Comparison of ENCODE assay signal across 37 cellular contexts in the genomic region with DNA sequence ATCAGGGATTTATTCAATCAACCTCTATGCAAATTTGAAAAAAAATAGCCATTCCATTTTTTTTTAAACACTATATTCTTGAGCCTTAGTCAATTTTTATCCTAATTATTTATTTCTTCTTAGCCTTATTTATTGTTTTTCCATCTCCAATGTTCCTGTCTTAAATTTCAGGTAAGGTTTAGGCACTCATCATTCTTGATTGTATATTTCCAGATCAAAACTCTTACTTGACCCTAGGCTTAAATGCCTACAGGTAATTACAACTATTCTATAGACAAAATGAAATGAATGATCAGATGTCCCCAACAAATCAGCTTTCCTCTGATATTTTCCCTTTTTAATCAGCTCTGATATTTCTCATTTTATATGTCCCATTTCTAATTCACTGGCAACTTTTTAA.
"Had no signal": no experiment of that assay in that cellular context is flagged by ENCODE, and none has a peak within 500 bp of the region (broad histone marks: within the 10 kb centered on the region; RNA-seq: fewer than 3 reads in every experiment).

No MANE protein-coding gene starts in this region.

- H3K4me1 ChIP-seq: adrenal gland, ascending aorta, body of pancreas, breast epithelium had no signal

- ATAC-seq: activated naive CD4-positive, alpha-beta T cell treated with anti-CD3 and anti-CD28 coated beads, Interleukin-2, amount 50 U/mL, for 72 hours; activated naive CD8-positive, alpha-beta T cell treated with anti-CD3 and anti-CD28 coated beads, Interleukin-2, amount 50 U/mL, for 24 hours; activated T-cell treated with anti-CD3 and anti-CD28 coated beads, Interleukin-2, amount 50 U/mL, for 4 hours; activated T-cell treated with anti-CD3 and anti-CD28 coated beads, Interleukin-2, amount 50 U/mL, for 72 hours; activated T-helper 17 cell treated with anti-CD3 and anti-CD28 coated beads, Interleukin-2, amount 50 U/mL, for 72 hours; body of pancreas had no signal

- H3K36me3 Mint-ChIP-seq: activated naive CD4-positive, alpha-beta T cell treated with anti-CD3 and anti-CD28 coated beads, Interleukin-2, amount 10 ng/mL, durations not matched to agents 7 days and 5 days; activated naive CD4-positive, alpha-beta T cell treated with anti-CD3 and anti-CD28 coated beads, Interleukin-2, amount 50 U/mL, for 24 hours; activated naive CD4-positive, alpha-beta T cell treated with anti-CD3 and anti-CD28 coated beads, Interleukin-2, amount 50 U/mL, for 72 hours; activated naive CD8-positive, alpha-beta T cell; activated naive CD8-positive, alpha-beta T cell treated with anti-CD3 and anti-CD28 coated beads for 36 hours; activated naive CD8-positive, alpha-beta T cell treated with anti-CD3 and anti-CD28 coated beads, Interleukin-2, amount 10 ng/mL, durations not matched to agents 7 days and 5 days; brain had no signal

- H3K27ac Mint-ChIP-seq: activated naive CD4-positive, alpha-beta T cell treated with anti-CD3 and anti-CD28 coated beads for 36 hours; activated naive CD4-positive, alpha-beta T cell treated with anti-CD3 and anti-CD28 coated beads, Interleukin-2, amount 10 ng/mL, durations not matched to agents 7 days and 5 days; activated naive CD4-positive, alpha-beta T cell treated with anti-CD3 and anti-CD28 coated beads, Interleukin-2, amount 50 U/mL, for 24 hours; activated naive CD4-positive, alpha-beta T cell treated with anti-CD3 and anti-CD28 coated beads, Interleukin-2, amount 50 U/mL, for 72 hours; activated naive CD8-positive, alpha-beta T cell; activated naive CD8-positive, alpha-beta T cell treated with anti-CD3 and anti-CD28 coated beads for 36 hours; activated naive CD8-positive, alpha-beta T cell treated with anti-CD3 and anti-CD28 coated beads, Interleukin-2, amount 10 ng/mL, durations not matched to agents 7 days and 5 days; activated naive CD8-positive, alpha-beta T cell treated with anti-CD3 and anti-CD28 coated beads, Interleukin-2, amount 50 U/mL, for 24 hours; activated T-cell treated with anti-CD3 and anti-CD28 coated beads, Interleukin-2, amount 50 U/mL, for 24 hours; activated T-cell treated with anti-CD3 and anti-CD28 coated beads, Interleukin-2, amount 50 U/mL, for 72 hours; activated T-helper 1 cell treated with anti-CD3 and anti-CD28 coated beads, Interleukin-12 subunit alpha, Interleukin-12 subunit beta, Interleukin-2, Interleukin-4 antibody, amounts not matched to agents 30 ng/mL and 10 ng/mL and 1 ng/mL, durations not matched to agents 14 hours and 24 hours and 36 hours; activated T-helper 17 cell treated with anti-CD3 and anti-CD28 coated beads, Interleukin-2, amount 50 U/mL, for 72 hours; activated T-helper 2 cell treated with anti-CD3 and anti-CD28 coated beads, Interferon-gamma antibody, Interleukin-2, Interleukin-4, amounts not matched to agents 10 μg/mL and 5 μg/mL and 100 μg/mL, durations not matched to agents 14 hours and 24 hours and 36 hours; brain had no signal

- H3K27me3 Mint-ChIP-seq: activated naive CD4-positive, alpha-beta T cell treated with anti-CD3 and anti-CD28 coated beads, Interleukin-2, amount 10 ng/mL, durations not matched to agents 7 days and 5 days; activated naive CD4-positive, alpha-beta T cell treated with anti-CD3 and anti-CD28 coated beads, Interleukin-2, amount 50 U/mL, for 24 hours; activated naive CD8-positive, alpha-beta T cell; activated naive CD8-positive, alpha-beta T cell treated with anti-CD3 and anti-CD28 coated beads for 36 hours; activated naive CD8-positive, alpha-beta T cell treated with anti-CD3 and anti-CD28 coated beads, Interleukin-2, amount 10 ng/mL, durations not matched to agents 7 days and 5 days; activated naive CD8-positive, alpha-beta T cell treated with anti-CD3 and anti-CD28 coated beads, Interleukin-2, amount 50 U/mL, for 24 hours; activated T-cell treated with anti-CD3 and anti-CD28 coated beads, Interleukin-2, amount 50 U/mL, for 24 hours; activated T-helper 17 cell treated with anti-CD3 and anti-CD28 coated beads, Interleukin-2, amount 50 U/mL, for 72 hours; central memory CD8-positive, alpha-beta T cell had no signal

- H3K9me3 Mint-ChIP-seq: activated naive CD4-positive, alpha-beta T cell treated with anti-CD3 and anti-CD28 coated beads for 36 hours; activated naive CD4-positive, alpha-beta T cell treated with anti-CD3 and anti-CD28 coated beads, Interleukin-2, amount 10 ng/mL, durations not matched to agents 7 days and 5 days; activated naive CD8-positive, alpha-beta T cell treated with anti-CD3 and anti-CD28 coated beads for 36 hours; activated T-helper 1 cell treated with anti-CD3 and anti-CD28 coated beads, Interleukin-12 subunit alpha, Interleukin-12 subunit beta, Interleukin-2, Interleukin-4 antibody, amounts not matched to agents 30 ng/mL and 10 ng/mL and 1 ng/mL, durations not matched to agents 14 hours and 24 hours and 36 hours; activated T-helper 2 cell treated with anti-CD3 and anti-CD28 coated beads, Interferon-gamma antibody, Interleukin-2, Interleukin-4, amounts not matched to agents 10 μg/mL and 5 μg/mL and 100 μg/mL, durations not matched to agents 14 hours and 24 hours and 36 hours had no signal

- H3K4me3 ChIP-seq: adrenal gland, ascending aorta, body of pancreas, breast epithelium, cardiac muscle cell had no signal

- H3K27ac ChIP-seq: adrenal gland, ascending aorta, body of pancreas, brain microvascular endothelial cell, breast epithelium, cardiac muscle cell had no signal

- H3K27me3 ChIP-seq: adrenal gland, ascending aorta, brain microvascular endothelial cell, breast epithelium, cardiac muscle cell had no signal

- H3K4me3 Mint-ChIP-seq: activated naive CD4-positive, alpha-beta T cell treated with anti-CD3 and anti-CD28 coated beads for 36 hours; activated naive CD4-positive, alpha-beta T cell treated with anti-CD3 and anti-CD28 coated beads, Interleukin-2, amount 10 ng/mL, durations not matched to agents 7 days and 5 days; activated naive CD4-positive, alpha-beta T cell treated with anti-CD3 and anti-CD28 coated beads, Interleukin-2, amount 50 U/mL, for 24 hours; activated naive CD8-positive, alpha-beta T cell; activated naive CD8-positive, alpha-beta T cell treated with anti-CD3 and anti-CD28 coated beads for 36 hours; activated naive CD8-positive, alpha-beta T cell treated with anti-CD3 and anti-CD28 coated beads, Interleukin-2, amount 10 ng/mL, durations not matched to agents 7 days and 5 days; activated naive CD8-positive, alpha-beta T cell treated with anti-CD3 and anti-CD28 coated beads, Interleukin-2, amount 50 U/mL, for 24 hours; activated T-cell treated with anti-CD3 and anti-CD28 coated beads, Interleukin-2, amount 50 U/mL, for 24 hours; activated T-cell treated with anti-CD3 and anti-CD28 coated beads, Interleukin-2, amount 50 U/mL, for 4 hours; activated T-cell treated with anti-CD3 and anti-CD28 coated beads, Interleukin-2, amount 50 U/mL, for 72 hours; activated T-helper 1 cell treated with anti-CD3 and anti-CD28 coated beads, Interleukin-12 subunit alpha, Interleukin-12 subunit beta, Interleukin-2, Interleukin-4 antibody, amounts not matched to agents 30 ng/mL and 10 ng/mL and 1 ng/mL, durations not matched to agents 14 hours and 24 hours and 36 hours; activated T-helper 17 cell treated with anti-CD3 and anti-CD28 coated beads, Interleukin-2, amount 50 U/mL, for 72 hours; brain; central memory CD8-positive, alpha-beta T cell had no signal

- DNase-seq: activated effector memory CD4-positive, alpha-beta T cell treated with anti-CD3 and anti-CD28 coated beads, Interleukin-2, amount 50 U/mL, for 16 hours; activated effector memory CD4-positive, alpha-beta T cell treated with Interleukin-2 at 50 U/mL for 16 hours; activated gamma-delta T cell; activated gamma-delta T cell treated with Interleukin-2 at 50 U/mL for 16 hours; activated naive CD4-positive, alpha-beta T cell; activated naive CD4-positive, alpha-beta T cell treated with anti-CD3 and anti-CD28 coated beads for 36 hours; activated naive CD4-positive, alpha-beta T cell treated with anti-CD3 and anti-CD28 coated beads, Interleukin-2, amount 10 ng/mL, durations not matched to agents 7 days and 5 days; activated naive CD4-positive, alpha-beta T cell treated with anti-CD3 and anti-CD28 coated beads, Interleukin-2, amount 50 U/mL, for 16 hours; activated naive CD4-positive, alpha-beta T cell treated with Interleukin-2 at 50 U/mL for 16 hours; activated naive CD8-positive, alpha-beta T cell treated with anti-CD3 and anti-CD28 coated beads for 36 hours; activated naive CD8-positive, alpha-beta T cell treated with anti-CD3 and anti-CD28 coated beads, Interleukin-2, amount 10 ng/mL, durations not matched to agents 7 days and 5 days; activated naive CD8-positive, alpha-beta T cell treated with anti-CD3 and anti-CD28 coated beads, Interleukin-2, amount 50 U/mL, for 24 hours; activated T-cell treated with anti-CD3 and anti-CD28 coated beads, Interleukin-2, amount 50 U/mL, for 24 hours; activated T-cell treated with anti-CD3 and anti-CD28 coated beads, Interleukin-2, amount 50 U/mL, for 4 hours; activated T-cell treated with anti-CD3 and anti-CD28 coated beads, Interleukin-2, amount 50 U/mL, for 48 hours; activated T-cell treated with anti-CD3 and anti-CD28 coated beads, Interleukin-2, amount 50 U/mL, for 72 hours; adrenal gland; amniotic stem cell; amygdala; anterior cingulate cortex; aorta; body of pancreas; brain microvascular endothelial cell; caudate nucleus; central memory CD4-positive, alpha-beta T cell; cerebellar nuclear complex had no signal

- H3K4me1 Mint-ChIP-seq: activated naive CD4-positive, alpha-beta T cell treated with anti-CD3 and anti-CD28 coated beads, Interleukin-2, amount 10 ng/mL, durations not matched to agents 7 days and 5 days; activated naive CD4-positive, alpha-beta T cell treated with anti-CD3 and anti-CD28 coated beads, Interleukin-2, amount 50 U/mL, for 24 hours; activated naive CD8-positive, alpha-beta T cell treated with anti-CD3 and anti-CD28 coated beads for 36 hours; activated naive CD8-positive, alpha-beta T cell treated with anti-CD3 and anti-CD28 coated beads, Interleukin-2, amount 10 ng/mL, durations not matched to agents 7 days and 5 days; activated naive CD8-positive, alpha-beta T cell treated with anti-CD3 and anti-CD28 coated beads, Interleukin-2, amount 50 U/mL, for 24 hours; activated T-helper 17 cell treated with anti-CD3 and anti-CD28 coated beads, Interleukin-2, amount 50 U/mL, for 72 hours; central memory CD8-positive, alpha-beta T cell had no signal

- H3K36me3 ChIP-seq: adrenal gland, ascending aorta, brain microvascular endothelial cell, breast epithelium, cardiac muscle cell had no signal
